8 cellular contexts compared by ENCODE assay signal in the genomic region with DNA sequence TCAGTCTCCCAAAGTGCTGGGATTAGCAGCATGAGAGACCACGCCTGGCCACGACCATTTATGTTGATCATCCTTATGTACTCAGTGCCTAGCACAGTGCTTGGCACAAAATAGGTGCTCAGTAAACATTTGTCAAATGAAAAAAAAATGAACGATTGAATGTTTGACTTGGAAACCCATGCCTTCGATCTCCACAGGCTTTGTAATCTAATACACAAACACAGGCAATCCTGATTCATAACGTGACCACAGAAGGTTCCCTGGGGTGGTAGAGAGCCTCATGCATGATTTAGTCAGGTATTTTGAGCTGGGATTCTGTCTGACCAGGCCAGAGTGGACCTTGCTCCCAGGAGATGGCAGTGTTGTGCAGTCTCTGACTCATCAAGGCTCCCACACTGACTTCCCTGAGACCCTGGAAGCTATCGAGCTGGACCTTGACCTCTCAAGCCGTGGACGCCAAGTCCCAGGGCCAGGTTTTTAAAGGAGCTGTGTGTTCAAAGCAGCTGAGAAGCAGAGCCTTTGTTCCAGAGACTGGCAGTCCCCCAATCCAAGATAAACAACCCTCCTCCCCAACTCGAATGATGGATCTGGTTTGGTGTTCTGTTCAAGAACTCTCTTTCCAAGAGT.
DNase-seq lines count a peak whose midpoint lies in the region; ATAC-seq and TF ChIP-seq lines count a peak whose summit lies in the region.

No MANE protein-coding gene starts in this region.

- ATAC-seq in GM18499 (IDR thresholded peaks at IDR 0.05; ENCODE audit: insufficient read depth, unreplicated experiment) (peak; percentile 49), HG03520 (IDR thresholded peaks at IDR 0.05; ENCODE audit: unreplicated experiment) (peak; percentile 56), GM18520 (IDR thresholded peaks at IDR 0.05; ENCODE audit: unreplicated experiment) (no peak)

- DNase-seq in AG04449 (ENCODE audit: low read depth, low spot score), result no peak
- DNase-seq in RKO (ENCODE audit: low spot score), result peak; percentile 81
- peak; percentile 5 to 30 for DNase-seq in erythroblast (lab: John Stamatoyannopoulos, UW)
- DNase-seq in mucosa of gallbladder (ENCODE audit: low spot score), result peak; percentile 92
- no peak for DNase-seq in cerebellar nuclear complex (lab: John Stamatoyannopoulos, UW)

- POLR2A ChIA-PET in AG04449 (lab: Yijun Ruan, JAX), result interaction anchor here (1.1 kb wide), 1 partner anchor 245 kb away, joined by 3 read pairs; no protein-coding TSS in a partner anchor

- no peak for TF ChIP-seq POLR2A in erythroblast (IDR thresholded peaks at IDR 0.05; ENCODE audit: low read length)

- H3K4me3 ChIP-seq in AG04449 (ENCODE audit: low read depth, low read length), result no peak overlapping the region

- CTCF ChIA-PET in AG04449 (lab: Yijun Ruan, JAX), result interaction anchor here (0.7 to 10.4 kb wide), 49 partner anchors 9 to 569 kb away, joined by 3 to 227 read pairs (median 4); no protein-coding TSS in a partner anchor

- TF ChIP-seq CTCF in AG04449 (IDR thresholded peaks at IDR 0.05; ENCODE audit: insufficient read depth, low read length, missing control alignments), result peak; percentile 84

Comparison
In these comparisons a context has a peak if more than half of its experiments do, and no peak if none do; other contexts are left out.
1. DNase-seq: peak in RKO (single experiment), erythroblast (2 of 2) and mucosa of gallbladder (single experiment); none in AG04449 (single experiment) and cerebellar nuclear complex (0 of 2).